In the genomic region with DNA sequence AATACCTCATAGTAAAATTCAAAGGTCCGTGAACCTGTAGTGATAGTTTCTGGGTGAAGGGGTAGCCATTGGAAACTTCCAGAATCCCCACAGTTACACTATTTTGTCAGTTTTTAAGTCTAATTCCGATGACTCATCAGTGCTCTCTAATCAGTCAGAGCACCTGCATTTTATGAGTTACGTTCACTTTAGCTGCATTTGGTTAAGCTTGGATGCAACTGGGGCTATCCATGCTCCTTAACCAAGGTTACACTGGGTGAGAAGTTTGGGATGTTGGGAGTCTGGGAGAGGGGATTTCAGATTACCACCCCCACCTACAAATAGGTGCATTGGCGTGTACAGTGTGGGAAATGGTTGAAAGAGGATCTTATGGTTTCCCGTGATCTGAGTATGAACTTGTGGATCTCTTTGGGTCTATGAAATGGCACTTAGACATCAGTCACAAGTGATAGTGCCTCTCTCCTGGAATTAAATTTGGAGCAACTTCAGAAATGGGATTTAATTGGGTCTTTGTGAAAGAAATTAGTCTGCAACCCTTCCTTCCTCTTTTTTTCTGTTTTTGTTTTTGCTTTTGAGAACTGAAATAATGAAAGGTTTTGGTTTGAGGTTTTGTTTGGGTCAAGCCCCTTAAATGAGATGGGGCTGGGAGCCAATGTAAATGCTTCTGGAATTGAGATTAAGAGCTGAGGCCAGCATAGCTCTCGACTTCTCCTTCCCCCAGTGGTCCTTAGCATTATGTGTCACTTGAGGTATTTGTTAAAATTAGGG, we compare ENCODE assay signal across 17 cellular contexts. TPM values are rescaled to one million over a fixed set of nuclear protein-coding genes. Genes with fewer than 3 reads are reported as not detected.
DNase-seq lines count a peak whose midpoint lies in the region; ATAC-seq and TF ChIP-seq lines count a peak whose summit lies in the region.
"Had no signal": no experiment of that assay in that cellular context is flagged by ENCODE, and none has a peak within 500 bp of the region (broad histone marks: within the 10 kb centered on the region; RNA-seq: fewer than 3 reads in every experiment).

No MANE protein-coding gene starts in this region.

- H3K36me3 Mint-ChIP-seq in activated B cell treated with CpG ODN at 0.5 μM for 24 hours (ENCODE audit: low read depth) (no peaks in the 10 kb centered on the region), neural progenitor cell (peaks cover 1% of the 10 kb centered on the region), nephron progenitor cell (ENCODE audit: low read depth) (no peaks in the 10 kb centered on the region)

- no peaks in the 10 kb centered on the region for H4K20me1 ChIP-seq in neural progenitor cell (ENCODE audit: low read depth)

- H3K36me3 ChIP-seq in GM06990 (ENCODE audit: control insufficient read depth, insufficient read depth, low read length) = no peaks in the 10 kb centered on the region
- H3K36me3 ChIP-seq in neural progenitor cell = no peaks in the 10 kb centered on the region
- H3K36me3 ChIP-seq: brain microvascular endothelial cell had no signal

- no peak overlapping the region for H3K9ac ChIP-seq in neural progenitor cell

- H3K9me3 Mint-ChIP-seq in activated B cell treated with CpG ODN at 0.5 μM for 24 hours (no peaks in the 10 kb centered on the region), neural progenitor cell (peaks cover 2% of the 10 kb centered on the region), nephron progenitor cell (no peaks in the 10 kb centered on the region)
- H3K9me3 Mint-ChIP-seq: CD4-positive, alpha-beta T cell; T-helper 1 cell treated with Interleukin-12 subunit alpha and Interleukin-12 subunit beta and Interleukin-4 antibody, amounts not matched to agents 30 μg/mL and 1 μg/mL, for 36 hours had no signal

- no peaks in the 10 kb centered on the region for H3K27me3 Mint-ChIP-seq in activated B cell treated with CpG ODN at 0.5 μM for 24 hours
- H3K27me3 Mint-ChIP-seq in neural progenitor cell (ENCODE audit: insufficient read depth, low read depth) = peaks cover 7% of the 10 kb centered on the region
- H3K27me3 Mint-ChIP-seq in nephron progenitor cell (ENCODE audit: low read depth, poor library complexity) = no peaks in the 10 kb centered on the region

- POLR2A ChIA-PET in activated B cell treated with CpG ODN at 0.5 μM for 24 hours (lab: Charles Lee) = interaction anchor here (0.7 to 5.3 kb wide), 5 partner anchors 18 to 66 kb away, joined by 4 to 38 read pairs (median 30); a partner anchor contains a TSS

- no peak overlapping the region for H3K27ac ChIP-seq in neural progenitor cell

- no peak overlapping the region for H2AFZ ChIP-seq in neural progenitor cell (replicated peaks)

- H3K4me1 ChIP-seq in neural progenitor cell = peaks cover 31% of the 10 kb centered on the region

- H3K27ac Mint-ChIP-seq in activated B cell treated with CpG ODN at 0.5 μM for 24 hours (peak overlapping the region; percentile 80), neural progenitor cell (peak overlapping the region; percentile 39), nephron progenitor cell (no peak overlapping the region)
- H3K27ac Mint-ChIP-seq: T-helper 1 cell treated with Interleukin-12 subunit alpha and Interleukin-12 subunit beta and Interleukin-4 antibody, amounts not matched to agents 30 μg/mL and 1 μg/mL, for 36 hours had no signal

- H3K4me3 Mint-ChIP-seq in activated B cell treated with CpG ODN at 0.5 μM for 24 hours (peak overlapping the region; percentile 57), neural progenitor cell (no peak overlapping the region), nephron progenitor cell (no peak overlapping the region)
- H3K4me3 Mint-ChIP-seq: CD4-positive, alpha-beta T cell; T-helper 1 cell treated with Interleukin-12 subunit alpha and Interleukin-12 subunit beta and Interleukin-4 antibody, amounts not matched to agents 30 μg/mL and 1 μg/mL, for 36 hours had no signal

- no peak overlapping the region for H3K4me2 ChIP-seq in neural progenitor cell

- H3K27me3 ChIP-seq in GM06990 (replicated peaks; ENCODE audit: control insufficient read depth, insufficient read depth, low read length) (no peaks in the 10 kb centered on the region), neural progenitor cell (no peaks in the 10 kb centered on the region)
- H3K27me3 ChIP-seq: brain microvascular endothelial cell had no signal

- ATAC-seq in HG03432 (IDR thresholded peaks at IDR 0.05; ENCODE audit: unreplicated experiment) (peak; percentile 23), activated B cell treated with CpG ODN at 0.5 μM for 24 hours (ENCODE audit: low read depth) (peak; percentile 6), HG02973 (IDR thresholded peaks at IDR 0.05; ENCODE audit: unreplicated experiment) (no peak)

- H3F3A ChIP-seq in neural progenitor cell (ENCODE audit: low read depth) = no peaks in the 10 kb centered on the region

- intact Hi-C loops in activated B cell treated with CpG ODN at 0.5 μM for 24 hours (cut with micrococcal nuclease) = loop anchor here (2.0 to 5.0 kb wide), 3 partner anchors 32 to 390 kb away; a partner anchor contains a TSS

- H3K79me2 ChIP-seq in neural progenitor cell (ENCODE audit: low read depth) = no peaks in the 10 kb centered on the region

- H3K9me3 ChIP-seq in neural progenitor cell (ENCODE audit: low read depth) = no peaks in the 10 kb centered on the region

- H3K4me3 ChIP-seq in GM06990 (replicated peaks; ENCODE audit: low read depth, low read length) (no peak overlapping the region), neural progenitor cell (no peak overlapping the region)

- CTCF ChIA-PET in activated B cell treated with CpG ODN at 0.5 μM for 24 hours (lab: Charles Lee) = interaction anchor here (1.4 to 4.8 kb wide), 3 partner anchors 20 to 66 kb away, joined by 3 to 79 read pairs (median 4); no protein-coding TSS in a partner anchor

- peak; percentile 43 for DNase-seq in GM06990 (ENCODE audit: extremely low read depth, insufficient read length)
- no peak for DNase-seq in activated B cell treated with CpG ODN at 0.5 μM for 24 hours
- DNase-seq in neural progenitor cell (ENCODE audit: low spot score) = no peak
- DNase-seq in activated CD4-positive, alpha-beta T cell treated with anti-CD3 and anti-CD28 coated beads for 1 hour = no peak
- DNase-seq in nephron progenitor cell = no peak
- no peak for DNase-seq in KG1 (lab: John Stamatoyannopoulos, UW)
- DNase-seq: activated CD4-positive, alpha-beta T cell treated with anti-CD3 and anti-CD28 coated beads, Interleukin-2, amount 50 U/mL, for 4 hours; activated effector memory CD4-positive, alpha-beta T cell treated with anti-CD3 and anti-CD28 coated beads, Interleukin-2, amount 50 U/mL, for 16 hours; CD4-positive, alpha-beta T cell; effector memory CD4-positive, alpha-beta T cell; kidney glomerular epithelial cell; stimulated activated CD4-positive, alpha-beta T cell treated with anti-CD3 and anti-CD28 coated beads, Interleukin-4, amount 100 ng/mL, for 1 hour; stimulated activated naive CD4-positive, alpha-beta T cell had no signal

- peaks cover 54% of the 10 kb centered on the region for H3K4me1 Mint-ChIP-seq in activated B cell treated with CpG ODN at 0.5 μM for 24 hours
- H3K4me1 Mint-ChIP-seq in neural progenitor cell = peaks cover 42% of the 10 kb centered on the region
- H3K4me1 Mint-ChIP-seq in nephron progenitor cell = peaks cover 38% of the 10 kb centered on the region

- TF ChIP-seq CTCF in GM06990 (IDR thresholded peaks at IDR 0.05; ENCODE audit: insufficient read depth, low read length, poor library complexity, severe bottlenecking) (no peak), activated B cell treated with CpG ODN at 0.5 μM for 24 hours (IDR thresholded peaks at IDR 0.05) (no peak), neural progenitor cell (IDR thresholded peaks at IDR 0.05) (no peak), nephron progenitor cell (IDR thresholded peaks at IDR 0.05) (no peak)

RNA-seq across cellular contexts. Expression of a gene that starts 31.5 kb away (rescaled TPM):
- total RNA-seq in activated B cell treated with CpG ODN at 0.5 μM for 24 hours = 1.1 and 1.4 TPM in 2 replicates
- total RNA-seq in neural progenitor cell (ENCODE audit: low replicate concordance) = 0.12 TPM in 1 of 2 replicates, not detected in the other
- total RNA-seq: CD4-positive, alpha-beta T cell had no signal
